In the genomic region with DNA sequence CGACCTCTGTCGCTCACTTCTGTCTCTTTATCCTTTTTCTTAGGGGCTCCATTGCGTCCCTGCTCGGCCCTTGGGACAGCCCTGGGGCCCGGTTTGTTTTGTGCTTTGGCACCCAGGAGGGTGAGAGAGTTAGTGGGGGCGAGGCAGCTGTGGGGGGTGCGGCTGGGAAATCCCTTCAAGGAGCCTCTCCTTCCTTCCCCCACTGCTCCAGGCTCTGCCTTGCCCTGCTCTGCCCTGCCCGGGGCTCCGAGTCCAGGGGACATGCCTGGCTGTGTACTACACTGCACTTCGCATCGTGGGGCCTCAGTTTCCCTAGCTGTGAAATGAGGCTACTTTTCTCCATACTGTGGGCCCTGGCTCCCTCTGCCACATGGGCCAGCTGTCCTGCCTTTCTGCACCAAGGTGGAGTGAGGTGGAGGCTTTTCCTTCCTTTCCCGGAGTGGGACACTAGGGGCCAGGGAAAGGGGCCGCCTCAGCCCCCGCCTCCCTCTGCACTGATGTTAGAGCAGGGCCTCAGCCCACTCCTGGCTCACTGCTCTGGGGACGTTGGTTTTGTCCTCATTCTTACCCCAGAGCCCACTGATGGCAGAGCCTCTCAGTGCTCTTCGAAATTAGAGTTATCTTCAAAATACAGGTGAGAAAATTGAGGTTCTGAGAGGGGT, we compare ENCODE assay signal across 8 cellular contexts. TPM values are rescaled to one million over a fixed set of nuclear protein-coding genes. Genes with fewer than 3 reads are reported as not detected.
DNase-seq lines count a peak whose midpoint lies in the region; ATAC-seq and TF ChIP-seq lines count a peak whose summit lies in the region.

No MANE protein-coding gene starts in this region.

- peak overlapping the region; percentile 69 to 74 for H3K4me3 ChIP-seq in ascending aorta

- peak overlapping the region; percentile 90 for H3K27ac Mint-ChIP-seq in T-helper 2 cell treated with Interferon-gamma antibody and Interleukin-4, amounts not matched to agents 5 μg/mL and 100 μg/mL, for 36 hours

- DNase-seq in T-helper 2 cell treated with Interferon-gamma antibody and Interleukin-4, amounts not matched to agents 5 μg/mL and 100 μg/mL, for 36 hours (ENCODE audit: low spot score), result no peak
- DNase-seq in T-helper 2 cell (no peak), ascending aorta (ENCODE audit: low spot score in 2 of 2) (no peak), left kidney (ENCODE audit: low read depth, low spot score) (peak; percentile 24), omental fat pad (ENCODE audit: low spot score) (no peak), pons (ENCODE audit: low spot score) (no peak), GM19238 (ENCODE audit: insufficient read length, low spot score) (no peak)

- H3K4me3 Mint-ChIP-seq in T-helper 2 cell treated with Interferon-gamma antibody and Interleukin-4, amounts not matched to agents 5 μg/mL and 100 μg/mL, for 36 hours, result peak overlapping the region; percentile 93

- no peak for ATAC-seq in omental fat pad (ENCODE audit: low FRiP score)

- peaks cover 20% of the 10 kb centered on the region for H3K4me1 Mint-ChIP-seq in T-helper 2 cell treated with Interferon-gamma antibody and Interleukin-4, amounts not matched to agents 5 μg/mL and 100 μg/mL, for 36 hours (ENCODE audit: low read depth)

- H3K36me3 Mint-ChIP-seq in T-helper 2 cell treated with Interferon-gamma antibody and Interleukin-4, amounts not matched to agents 5 μg/mL and 100 μg/mL, for 36 hours (ENCODE audit: low read depth), result no peaks in the 10 kb centered on the region

- no peaks in the 10 kb centered on the region for H3K9me3 Mint-ChIP-seq in T-helper 2 cell treated with Interferon-gamma antibody and Interleukin-4, amounts not matched to agents 5 μg/mL and 100 μg/mL, for 36 hours

- H3K9me3 ChIP-seq in ascending aorta, result no peaks in the 10 kb centered on the region

- H3K27ac ChIP-seq in ascending aorta (peak overlapping the region; percentile 14 to 45), temporal lobe (ENCODE audit: low read depth, low read length) (peak overlapping the region; percentile 100)

- H3K27me3 ChIP-seq in ascending aorta, result no peaks in the 10 kb centered on the region

- H3K4me1 ChIP-seq in ascending aorta, result peaks cover 4 to 14% of the 10 kb centered on the region in 2 donors

- TF ChIP-seq CTCF in ascending aorta (IDR thresholded peaks at IDR 0.05) (no peak), omental fat pad (IDR thresholded peaks at IDR 0.05) (no peak)

- no peaks in the 10 kb centered on the region for H3K27me3 Mint-ChIP-seq in T-helper 2 cell treated with Interferon-gamma antibody and Interleukin-4, amounts not matched to agents 5 μg/mL and 100 μg/mL, for 36 hours (ENCODE audit: low read depth)

- intact Hi-C loops in ascending aorta (cut with DNase I), result loop anchor here (5.0 kb wide), 1 partner anchor 86 kb away; the partner anchor contains the start of gene TOP3A

- no peaks in the 10 kb centered on the region for H3K36me3 ChIP-seq in ascending aorta

RNA-seq across cellular contexts. Expression of gene LLGL1, which starts 1.0 kb away (rescaled TPM):
- 25.3 TPM for total RNA-seq in ascending aorta
- total RNA-seq in temporal lobe, result 27.5 TPM
- total RNA-seq in omental fat pad, result 10 to 100 TPM; 10.2 to 24.0 (median 13.2) TPM

RNA-seq across cellular contexts. Expression of gene FLII, which starts 32.1 kb away (rescaled TPM):
- total RNA-seq in ascending aorta, result 716 TPM
- total RNA-seq in temporal lobe, result 38.1 TPM
- 100 to 1,000 TPM; 198 to 328 (median 324) TPM for total RNA-seq in omental fat pad

RNA-seq across cellular contexts. Expression of gene MIEF2, which starts 34.0 kb away (rescaled TPM):
- 18.5 TPM for total RNA-seq in ascending aorta
- total RNA-seq in temporal lobe, result 22.4 TPM
- total RNA-seq in omental fat pad, result 1 to 10 TPM; 2.9 to 9.5 (median 5.7) TPM

RNA-seq across cellular contexts. Expression of gene ALKBH5, which starts 42.8 kb away (rescaled TPM):
- total RNA-seq in ascending aorta (73.4 TPM), temporal lobe (41.8 TPM), omental fat pad (10 to 100 TPM; 77.0 to 80.7 (median 80.3) TPM)
